ENCODE assay signal across 8 cellular contexts in the genomic region with DNA sequence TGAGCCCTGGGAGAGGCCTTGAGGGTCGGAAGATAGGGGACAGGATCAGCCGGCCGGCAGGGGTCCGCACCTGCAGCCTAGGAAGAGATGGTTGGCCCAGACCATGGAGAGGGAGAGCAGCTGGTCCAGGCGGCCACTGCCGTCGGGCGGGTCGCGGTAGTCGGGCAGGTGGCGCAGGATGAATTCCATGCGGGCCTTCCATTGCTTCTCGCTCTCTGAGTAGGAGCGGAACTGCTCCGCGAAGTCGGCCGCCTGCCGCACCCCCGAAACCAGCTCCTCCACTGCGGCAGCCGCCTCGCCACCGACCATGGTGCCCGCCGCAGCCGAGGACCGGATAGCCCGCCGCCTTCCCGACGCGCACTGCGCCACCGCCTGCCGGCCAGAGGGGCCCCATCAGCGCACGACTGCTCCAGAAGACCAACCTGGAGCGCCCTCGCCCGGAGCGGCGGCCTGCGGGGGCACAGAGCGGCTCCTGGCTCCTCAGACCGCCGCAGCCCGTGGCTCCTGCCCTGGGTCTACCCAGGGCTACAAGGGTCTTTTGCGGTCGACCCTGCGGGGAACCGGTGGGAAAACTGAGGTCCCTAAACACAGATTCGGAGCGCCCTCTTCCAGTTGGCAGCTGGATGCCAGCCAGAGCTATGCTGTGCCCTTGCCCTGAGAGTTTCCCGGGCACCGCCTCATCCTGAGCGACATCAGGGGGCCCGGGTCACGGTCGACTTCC. TPM values are rescaled to one million over a fixed set of nuclear protein-coding genes. Genes with fewer than 3 reads are reported as not detected.
DNase-seq lines count a peak whose midpoint lies in the region; ATAC-seq and TF ChIP-seq lines count a peak whose summit lies in the region.

A gene with protein sequence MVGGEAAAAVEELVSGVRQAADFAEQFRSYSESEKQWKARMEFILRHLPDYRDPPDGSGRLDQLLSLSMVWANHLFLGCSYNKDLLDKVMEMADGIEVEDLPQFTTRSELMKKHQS (minus strand): TSS at position 336 of the 721 bp plus-strand sequence. CDS start 27 bp downstream, at position 309.

- peak; percentile 49 to 83 for TF ChIP-seq CTCF in GM23338 (conservative IDR thresholded peaks at IDR 0.05; ENCODE audit: low read depth in 2 of 2)
- peak; percentile 98 for TF ChIP-seq CTCF in RWPE2 (IDR thresholded peaks at IDR 0.05; ENCODE audit: poor library complexity, severe bottlenecking)
- TF ChIP-seq CTCF in fibroblast of pulmonary artery (IDR thresholded peaks at IDR 0.05; ENCODE audit: low read length, missing control alignments) = peak; percentile 48
- TF ChIP-seq CTCF in nephron progenitor cell (IDR thresholded peaks at IDR 0.05) = peak; percentile 36

- H3K36me3 Mint-ChIP-seq in GM23338 (ENCODE audit: low read depth) (peaks cover 15% of the 10 kb centered on the region), nephron progenitor cell (ENCODE audit: low read depth) (peaks cover 6% of the 10 kb centered on the region)

- peaks cover 37% of the 10 kb centered on the region for H3K79me2 ChIP-seq in GM23338 (replicated peaks; ENCODE audit: insufficient read depth)

- H4K20me1 ChIP-seq in GM23338 (replicated peaks; ENCODE audit: insufficient read depth) = no peaks in the 10 kb centered on the region; the same call in 1 of the 2 replicates

- H3K9me3 ChIP-seq in RWPE2 (ENCODE audit: severe bottlenecking) = no peaks in the 10 kb centered on the region

- DNase-seq in ELR (ENCODE audit: low read depth) (peak; percentile 89), GM23338 (ENCODE audit: low spot score) (peak; percentile 94), LHCN-M2 (ENCODE audit: low read depth) (peak; percentile 80), RWPE2 (ENCODE audit: low spot score) (peak; percentile 94), fibroblast of pulmonary artery (ENCODE audit: low read depth) (peak; percentile 88), nephron progenitor cell (peak; percentile 90)
- DNase-seq in activated effector memory CD4-positive, alpha-beta T cell treated with Interleukin-2 at 50 U/mL for 16 hours = peak; percentile 86
- peak; percentile 92 to 93 for DNase-seq in stimulated activated naive CD8-positive, alpha-beta T cell treated with anti-CD3 and anti-CD28 coated beads, Interleukin-15, amount 100 ng/mL, for 72 hours

- H3F3A ChIP-seq in GM23338 (replicated peaks; ENCODE audit: low read depth) = peaks cover 7% of the 10 kb centered on the region

- H3K9me3 Mint-ChIP-seq in GM23338 (no peaks in the 10 kb centered on the region; the same call in 2 of the 3 replicates), nephron progenitor cell (no peaks in the 10 kb centered on the region)
- no peaks in the 10 kb centered on the region for H3K9me3 Mint-ChIP-seq in stimulated activated naive CD8-positive, alpha-beta T cell treated with anti-CD3 and anti-CD28 coated beads, Interleukin-15, amount 100 ng/mL, for 72 hours

- peak within 1 kb of the TSS; percentile 91 for H3K27ac Mint-ChIP-seq in GM23338
- H3K27ac Mint-ChIP-seq in nephron progenitor cell = peak within 1 kb of the TSS; percentile 73
- peak within 1 kb of the TSS; percentile 90 to 94 for H3K27ac Mint-ChIP-seq in stimulated activated naive CD8-positive, alpha-beta T cell treated with anti-CD3 and anti-CD28 coated beads, Interleukin-15, amount 100 ng/mL, for 72 hours

- peak within 1 kb of the TSS; percentile 76 for H3K27ac ChIP-seq in GM23338 (ENCODE audit: low read depth)
- H3K27ac ChIP-seq in RWPE2 (ENCODE audit: poor library complexity, severe bottlenecking) = peak within 1 kb of the TSS; percentile 77

- H3K4me1 Mint-ChIP-seq in GM23338 (peaks cover 25% of the 10 kb centered on the region), nephron progenitor cell (peaks cover 35% of the 10 kb centered on the region)
- H3K4me1 Mint-ChIP-seq in stimulated activated naive CD8-positive, alpha-beta T cell treated with anti-CD3 and anti-CD28 coated beads, Interleukin-15, amount 100 ng/mL, for 72 hours = peaks cover 34% of the 10 kb centered on the region

- H3K4me2 ChIP-seq in GM23338 = peak within 1 kb of the TSS; percentile 93

- H3K27me3 Mint-ChIP-seq in GM23338 (ENCODE audit: insufficient read depth, low read depth, poor library complexity) (peaks cover 3% of the 10 kb centered on the region), nephron progenitor cell (ENCODE audit: low read depth, poor library complexity) (no peaks in the 10 kb centered on the region)
- H3K27me3 Mint-ChIP-seq in stimulated activated naive CD8-positive, alpha-beta T cell treated with anti-CD3 and anti-CD28 coated beads, Interleukin-15, amount 100 ng/mL, for 72 hours = no peaks in the 10 kb centered on the region

- peak within 1 kb of the TSS; percentile 98 for H2AFZ ChIP-seq in GM23338

- peaks cover 22% of the 10 kb centered on the region for H3K4me1 ChIP-seq in GM23338 (ENCODE audit: insufficient read depth)
- H3K4me1 ChIP-seq in RWPE2 (ENCODE audit: insufficient read depth, poor library complexity, severe bottlenecking) = peaks cover 31% of the 10 kb centered on the region

- H3K36me3 ChIP-seq in GM23338 (ENCODE audit: insufficient read depth) (0 out of 2 replicates have a peak, but pooled peaks cover 6% of the 10 kb centered on the region), RWPE2 (ENCODE audit: low read depth) (peaks cover 35% of the 10 kb centered on the region)

- H3K9me2 ChIP-seq in GM23338 (ENCODE audit: insufficient read depth) = no peaks in the 10 kb centered on the region

- no peaks in the 10 kb centered on the region for H3K27me3 ChIP-seq in GM23338 (ENCODE audit: insufficient read depth)
- no peaks in the 10 kb centered on the region for H3K27me3 ChIP-seq in RWPE2 (ENCODE audit: insufficient read depth, poor library complexity, severe bottlenecking)

- H3K4me3 ChIP-seq in GM23338 (peak within 1 kb of the TSS; percentile 100), RWPE2 (ENCODE audit: severe bottlenecking) (peak within 1 kb of the TSS; percentile 67), fibroblast of pulmonary artery (replicated peaks; ENCODE audit: low read depth, low read length) (peak within 1 kb of the TSS; percentile 91)

- peak; percentile 98 for ATAC-seq in GM23338
- peak; percentile 99 for ATAC-seq in RWPE2 (ENCODE audit: low read depth)
- peak; percentile 100 for ATAC-seq in stimulated activated naive CD8-positive, alpha-beta T cell treated with anti-CD3 and anti-CD28 coated beads, Interleukin-15, amount 100 ng/mL, for 72 hours

- peak within 1 kb of the TSS; percentile 98 for H3K4me3 Mint-ChIP-seq in GM23338
- H3K4me3 Mint-ChIP-seq in nephron progenitor cell = peak within 1 kb of the TSS; percentile 95
- peak within 1 kb of the TSS; percentile 95 to 100 for H3K4me3 Mint-ChIP-seq in stimulated activated naive CD8-positive, alpha-beta T cell treated with anti-CD3 and anti-CD28 coated beads, Interleukin-15, amount 100 ng/mL, for 72 hours

TF ChIP-seq in GM23338, 12 proteins besides CTCF, POLR2A, EP300 and RAD21:
- TF ChIP-seq, protein P1, sequence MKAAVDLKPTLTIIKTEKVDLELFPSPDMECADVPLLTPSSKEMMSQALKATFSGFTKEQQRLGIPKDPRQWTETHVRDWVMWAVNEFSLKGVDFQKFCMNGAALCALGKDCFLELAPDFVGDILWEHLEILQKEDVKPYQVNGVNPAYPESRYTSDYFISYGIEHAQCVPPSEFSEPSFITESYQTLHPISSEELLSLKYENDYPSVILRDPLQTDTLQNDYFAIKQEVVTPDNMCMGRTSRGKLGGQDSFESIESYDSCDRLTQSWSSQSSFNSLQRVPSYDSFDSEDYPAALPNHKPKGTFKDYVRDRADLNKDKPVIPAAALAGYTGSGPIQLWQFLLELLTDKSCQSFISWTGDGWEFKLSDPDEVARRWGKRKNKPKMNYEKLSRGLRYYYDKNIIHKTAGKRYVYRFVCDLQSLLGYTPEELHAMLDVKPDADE (IDR thresholded peaks at IDR 0.05) = peak; percentile 81
- TF ChIP-seq, protein P2, sequence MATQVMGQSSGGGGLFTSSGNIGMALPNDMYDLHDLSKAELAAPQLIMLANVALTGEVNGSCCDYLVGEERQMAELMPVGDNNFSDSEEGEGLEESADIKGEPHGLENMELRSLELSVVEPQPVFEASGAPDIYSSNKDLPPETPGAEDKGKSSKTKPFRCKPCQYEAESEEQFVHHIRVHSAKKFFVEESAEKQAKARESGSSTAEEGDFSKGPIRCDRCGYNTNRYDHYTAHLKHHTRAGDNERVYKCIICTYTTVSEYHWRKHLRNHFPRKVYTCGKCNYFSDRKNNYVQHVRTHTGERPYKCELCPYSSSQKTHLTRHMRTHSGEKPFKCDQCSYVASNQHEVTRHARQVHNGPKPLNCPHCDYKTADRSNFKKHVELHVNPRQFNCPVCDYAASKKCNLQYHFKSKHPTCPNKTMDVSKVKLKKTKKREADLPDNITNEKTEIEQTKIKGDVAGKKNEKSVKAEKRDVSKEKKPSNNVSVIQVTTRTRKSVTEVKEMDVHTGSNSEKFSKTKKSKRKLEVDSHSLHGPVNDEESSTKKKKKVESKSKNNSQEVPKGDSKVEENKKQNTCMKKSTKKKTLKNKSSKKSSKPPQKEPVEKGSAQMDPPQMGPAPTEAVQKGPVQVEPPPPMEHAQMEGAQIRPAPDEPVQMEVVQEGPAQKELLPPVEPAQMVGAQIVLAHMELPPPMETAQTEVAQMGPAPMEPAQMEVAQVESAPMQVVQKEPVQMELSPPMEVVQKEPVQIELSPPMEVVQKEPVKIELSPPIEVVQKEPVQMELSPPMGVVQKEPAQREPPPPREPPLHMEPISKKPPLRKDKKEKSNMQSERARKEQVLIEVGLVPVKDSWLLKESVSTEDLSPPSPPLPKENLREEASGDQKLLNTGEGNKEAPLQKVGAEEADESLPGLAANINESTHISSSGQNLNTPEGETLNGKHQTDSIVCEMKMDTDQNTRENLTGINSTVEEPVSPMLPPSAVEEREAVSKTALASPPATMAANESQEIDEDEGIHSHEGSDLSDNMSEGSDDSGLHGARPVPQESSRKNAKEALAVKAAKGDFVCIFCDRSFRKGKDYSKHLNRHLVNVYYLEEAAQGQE (IDR thresholded peaks at IDR 0.05; ENCODE audit: unreplicated experiment) = peak; percentile 30
- TF ChIP-seq POLR2AphosphoS5 (IDR thresholded peaks at IDR 0.05; ENCODE audit: low read depth) = peak; percentile 95
- no peak for TF ChIP-seq JUNB (IDR thresholded peaks at IDR 0.05; ENCODE audit: unreplicated experiment)
- TF ChIP-seq CREB1 (CRISPR knock-in tag; IDR thresholded peaks at IDR 0.05; ENCODE audit: low read depth) = peak; percentile 70
- no peak for TF ChIP-seq EZH2 (IDR thresholded peaks at IDR 0.05; ENCODE audit: low read depth, unreplicated experiment)

RNA-seq across cellular contexts. Expression of the gene that starts here (rescaled TPM):
- total RNA-seq in GM23338 (2014; rRNA removed; shearing (Covaris generic)) = 51.4 and 53.5 TPM in 2 replicates
- 72.5 and 79.5 TPM in 2 replicates for polyA plus RNA-seq in GM23338 (2016; fragmentation: Nextera tagmentation; extraction: Ambion mirVana)
- total RNA-seq in LHCN-M2 (2014; rRNA removed) = 40.8 and 43.3 TPM in 2 replicates
- 25.1 TPM for polyA plus RNA-seq in LHCN-M2 (2012)

Comparison
In these comparisons a context has a peak if more than half of its experiments do, and no peak if none do; other contexts are left out.
1. Peak in every context shown above with its lines: DNase-seq, ATAC-seq, H3K4me3 ChIP-seq and H3K27ac ChIP-seq.
2. CTCF ChIP-seq: peak in every context shown above with its lines; median percentile 98 in RWPE2; 66 in GM23338; 48 in fibroblast of pulmonary artery; 36 in nephron progenitor cell.